27 cellular contexts compared by ENCODE assay signal in the genomic region with DNA sequence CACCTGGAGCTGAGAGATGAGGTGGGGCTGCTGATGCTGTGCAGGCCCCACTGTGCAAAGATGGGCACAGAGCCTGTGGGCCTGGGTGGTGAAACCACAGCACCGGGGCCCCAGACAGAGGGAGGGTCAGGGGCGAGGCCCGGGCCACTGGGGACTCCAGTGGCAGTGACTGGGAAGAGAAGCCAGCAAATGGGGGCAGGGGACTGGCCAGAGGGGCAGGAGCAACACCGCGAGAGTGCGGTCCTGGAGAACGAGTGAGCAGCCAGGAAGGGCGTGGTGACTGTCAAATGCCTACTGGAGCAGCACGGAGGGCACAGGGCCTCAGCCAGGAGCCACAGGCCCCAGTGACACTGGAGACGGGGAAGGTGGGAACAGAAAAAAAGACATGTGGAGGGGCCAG. TPM values are rescaled to one million over a fixed set of nuclear protein-coding genes. Genes with fewer than 3 reads are reported as not detected.
DNase-seq lines count a peak whose midpoint lies in the region; ATAC-seq lines count a peak whose summit lies in the region.
"Had no signal": no experiment of that assay in that cellular context is flagged by ENCODE, and none has a peak within 500 bp of the region (broad histone marks: within the 10 kb centered on the region; RNA-seq: fewer than 3 reads in every experiment).

No MANE protein-coding gene starts in this region.

- H3K4me1 ChIP-seq in BLaER1 (peaks cover 86% of the 10 kb centered on the region), mesendoderm (ENCODE audit: control insufficient read depth, low read depth, low read length) (no peaks in the 10 kb centered on the region)
- H3K4me1 ChIP-seq: A549, SJCRH30 had no signal

- H3K4ac ChIP-seq in mesendoderm (ENCODE audit: low read depth, low read length) = no peak overlapping the region

- H2BK5ac ChIP-seq in mesendoderm (ENCODE audit: low read length) = no peak overlapping the region

- H3K27ac ChIP-seq in BLaER1 (peak overlapping the region; percentile 80), mesendoderm (ENCODE audit: low read depth, low read length) (no peak overlapping the region)
- H3K27ac ChIP-seq: A549, HL-60, PC-9, SJCRH30 had no signal

- ATAC-seq in GM18519 (IDR thresholded peaks at IDR 0.05; ENCODE audit: low FRiP score, unreplicated experiment) (no peak), GM21619 (IDR thresholded peaks at IDR 0.05; ENCODE audit: unreplicated experiment) (no peak)
- ATAC-seq: A549; CD8-positive, alpha-beta T cell; GM23338 had no signal

- no peak overlapping the region for H4K8ac ChIP-seq in mesendoderm (ENCODE audit: low read depth, low read length)

- peak overlapping the region; percentile 28; the same call in 1 of the 2 replicates for H3K9ac ChIP-seq in BLaER1
- no peak overlapping the region for H3K9ac ChIP-seq in mesendoderm (ENCODE audit: low read length)

- H3K36me3 ChIP-seq in BLaER1 (no peaks in the 10 kb centered on the region), H7 (replicated peaks; ENCODE audit: control insufficient read depth, insufficient read depth, low read length) (peaks cover 3% of the 10 kb centered on the region), mesendoderm (ENCODE audit: control insufficient read depth, insufficient read depth, low read length) (no peaks in the 10 kb centered on the region)
- H3K36me3 ChIP-seq: SJCRH30 had no signal

- no peaks in the 10 kb centered on the region for H3K79me2 ChIP-seq in mesendoderm (ENCODE audit: control insufficient read depth, insufficient read depth, low read length)

- no peak overlapping the region for H3K23ac ChIP-seq in mesendoderm (ENCODE audit: low read length)

- intact Hi-C loops in posterior vena cava (cut with DNase I) = no loop called here

- no peaks in the 10 kb centered on the region for H3K27me3 ChIP-seq in BLaER1
- H3K27me3 ChIP-seq in H7 (ENCODE audit: control insufficient read depth, insufficient read depth, low read length) = no peaks in the 10 kb centered on the region
- H3K27me3 ChIP-seq in mesendoderm (ENCODE audit: insufficient read depth, low read length, poor library complexity) = no peaks in the 10 kb centered on the region

- H3K4me3 ChIP-seq in BLaER1 (no peak overlapping the region), H7 (ENCODE audit: insufficient read depth, low read depth, low read length) (no peak overlapping the region), mesendoderm (ENCODE audit: low read length) (no peak overlapping the region)
- H3K4me3 ChIP-seq: A549, GM23338, PC-9, SJCRH30 had no signal

- no peaks in the 10 kb centered on the region for H4K20me1 ChIP-seq in BLaER1

- no peak overlapping the region for H2AK5ac ChIP-seq in mesendoderm (ENCODE audit: low read length)

- no peaks in the 10 kb centered on the region for H3K9me3 ChIP-seq in BLaER1
- H3K9me3 ChIP-seq: A549, SJCRH30 had no signal

- no peak overlapping the region for H2BK120ac ChIP-seq in mesendoderm (ENCODE audit: low read depth, low read length)

- H3K79me1 ChIP-seq in mesendoderm (ENCODE audit: low read length) = no peaks in the 10 kb centered on the region

- H3K18ac ChIP-seq in mesendoderm (ENCODE audit: low read length) = no peak overlapping the region

- H3K56ac ChIP-seq in mesendoderm (ENCODE audit: low read length) = no peak overlapping the region

- no peak overlapping the region for H4K5ac ChIP-seq in mesendoderm (ENCODE audit: low read length)

- DNase-seq in H7 (peak; percentile 41), islet precursor cell (peak; percentile 41), posterior vena cava (ENCODE audit: low spot score) (peak; percentile 60), mesendoderm (no peak), ureter (ENCODE audit: low spot score) (no peak)
- DNase-seq: Calu3; CD8-positive, alpha-beta T cell; DMS153; HCEC 1CT; KG1; NCI-H1092; NCI-H1436; NCI-H187 treated with DMSO at 0.1 percent for 48 hours; NCI-H2227 treated with DMSO at 0.1 percent for 48 hours; NCI-H510A; NCI-H748 treated with DMSO at 0.1 percent for 48 hours; PC-9; SJCRH30 had no signal

- H2BK15ac ChIP-seq in mesendoderm (replicated peaks; ENCODE audit: low read depth) = no peak overlapping the region

- H3K4me2 ChIP-seq in BLaER1 (peak overlapping the region; percentile 89), mesendoderm (ENCODE audit: low read length) (no peak overlapping the region)
- H3K4me2 ChIP-seq: A549, GM23338, PC-9 had no signal

- WGBS in mesendoderm (ENCODE audit: extremely low coverage, insufficient coverage, low lambda C conversion rate) = no CpG with 5 or more reads among the region's 10 CpGs

RNA-seq across cellular contexts. Expression of a gene that starts 39.8 kb away (rescaled TPM):
- total RNA-seq in H7 (2014; rRNA removed; shearing (Covaris generic)) = 5.2 and 8.3 TPM in 2 replicates
- total RNA-seq in posterior vena cava (not detected), ureter (0.08 TPM)
- polyA plus RNA-seq in mesendoderm (2013, experiment 1 of 2) = 2.8 TPM
- polyA plus RNA-seq in mesendoderm (2013, experiment 2 of 2) = 2.9 TPM
- total RNA-seq: CD8-positive, alpha-beta T cell; G401; HT-29; PC-9; SJCRH30 had no signal
- polyA plus RNA-seq: BJ had no signal

Comparison
In these comparisons a context has a peak if more than half of its experiments do, and no peak if none do; other contexts are left out.
1. DNase-seq: peak in H7 (single experiment), islet precursor cell (single experiment) and posterior vena cava (single experiment); none in mesendoderm (single experiment) and ureter (single experiment).